ENCODE assay signal across 1 cellular context in genomic region chr3:149018247-149018646, GRCh38.
A peak's percentile ranks its signal among the peaks of the same experiment; 100 is the strongest.
TF ChIP-seq lines count a peak whose summit lies in the region.

No MANE protein-coding gene starts in this region.

TF ChIP-seq in HepG2, 621 proteins besides CTCF, POLR2A, EP300 and RAD21 (continued from another document and continues in another):
- TF ChIP-seq NCOR1 (IDR thresholded peaks at IDR 0.05; ENCODE audit: borderline replicate concordance, low read length) (peak; percentile 31; the same call in 1 of the 2 replicates), SOX13 (IDR thresholded peaks at IDR 0.05) (no peak), SOX13 (CRISPR knock-in tag; conservative IDR thresholded peaks at IDR 0.05 in 1 of 2, IDR thresholded peaks at IDR 0.05 in 1 of 2) (peak in 1 of 2 experiments; percentile 77; a peak in 2 of 4 replicates), GATAD2A (CRISPR knock-in tag; IDR thresholded peaks at IDR 0.05) (peak; percentile 73), ZNF572 (CRISPR knock-in tag; IDR thresholded peaks at IDR 0.05) (no peak), ELF3 (CRISPR knock-in tag; IDR thresholded peaks at IDR 0.05) (no peak), FOXO4 (CRISPR knock-in tag; conservative IDR thresholded peaks at IDR 0.05) (no peak), FOSL2 (CRISPR knock-in tag; IDR thresholded peaks at IDR 0.05) (peak; percentile 43; the same call in 1 of the 2 replicates), ZGPAT (CRISPR knock-in tag; IDR thresholded peaks at IDR 0.05) (no peak), BCL6 (CRISPR knock-in tag; IDR thresholded peaks at IDR 0.05) (peak; percentile 93), RXRB (CRISPR knock-in tag; IDR thresholded peaks at IDR 0.05; ENCODE audit: borderline replicate concordance) (0 out of 2 replicates have a peak, but pooled peaks have one; percentile 29), FOXA1 (IDR thresholded peaks at IDR 0.05) (no peak), FOXA1 (CRISPR knock-in tag; IDR thresholded peaks at IDR 0.05) (peak; percentile 77), MYNN (CRISPR knock-in tag; IDR thresholded peaks at IDR 0.05; ENCODE audit: low read depth) (no peak), ZNF781 (CRISPR knock-in tag; IDR thresholded peaks at IDR 0.05; ENCODE audit: borderline replicate concordance, not compliant biosample characterization) (no peak), POGZ (CRISPR knock-in tag; IDR thresholded peaks at IDR 0.05) (no peak), ZNF576 (CRISPR knock-in tag; IDR thresholded peaks at IDR 0.05) (no peak), ZNF792 (CRISPR knock-in tag; IDR thresholded peaks at IDR 0.05) (no peak), ZFY (CRISPR knock-in tag; IDR thresholded peaks at IDR 0.05) (no peak), SOX6 (IDR thresholded peaks at IDR 0.05) (no peak), SOX6 (CRISPR knock-in tag; IDR thresholded peaks at IDR 0.05) (peak; percentile 39; the same call in 1 of the 2 replicates), ZNF501 (CRISPR knock-in tag; IDR thresholded peaks at IDR 0.05) (no peak), FOXP1 (IDR thresholded peaks at IDR 0.05) (no peak), FOXP1 (CRISPR knock-in tag; IDR thresholded peaks at IDR 0.05) (peak; percentile 44; the same call in 1 of the 2 replicates), ATF3 (CRISPR knock-in tag; IDR thresholded peaks at IDR 0.05) (no peak), MEIS1 (CRISPR knock-in tag; IDR thresholded peaks at IDR 0.05; ENCODE audit: borderline replicate concordance) (no peak), CEBPB (IDR thresholded peaks at IDR 0.05; ENCODE audit: borderline replicate concordance, low read depth, low read length) (peak; percentile 15; the same call in 1 of the 2 replicates), ZBTB1 (CRISPR knock-in tag; IDR thresholded peaks at IDR 0.05; ENCODE audit: borderline replicate concordance) (no peak), ZNF616 (CRISPR knock-in tag; IDR thresholded peaks at IDR 0.05; ENCODE audit: low read depth) (no peak), THAP8 (CRISPR knock-in tag; IDR thresholded peaks at IDR 0.05; ENCODE audit: borderline replicate concordance) (no peak), CREB1 (IDR thresholded peaks at IDR 0.05) (no peak), CREB1 (CRISPR knock-in tag; IDR thresholded peaks at IDR 0.05) (no peak), SSRP1 (CRISPR knock-in tag; IDR thresholded peaks at IDR 0.05) (no peak), STAT6 (CRISPR knock-in tag; IDR thresholded peaks at IDR 0.05; ENCODE audit: borderline replicate concordance) (no peak), PAXIP1 (CRISPR knock-in tag; conservative IDR thresholded peaks at IDR 0.05) (peak; percentile 30; the same call in 1 of the 2 replicates), FOXA3 (CRISPR knock-in tag; IDR thresholded peaks at IDR 0.05) (peak; percentile 84), CCDC6 (CRISPR knock-in tag; IDR thresholded peaks at IDR 0.05) (no peak), RBM39 (IDR thresholded peaks at IDR 0.05; ENCODE audit: low read depth, low read length, poor library complexity, severe bottlenecking) (no peak), HOXA7 (CRISPR knock-in tag; IDR thresholded peaks at IDR 0.05) (no peak), ZC3H13 (CRISPR knock-in tag; IDR thresholded peaks at IDR 0.05) (no peak), ZFP36 (IDR thresholded peaks at IDR 0.05; ENCODE audit: borderline replicate concordance, low read depth, low read length, partially characterized antibody) (no peak), ZNF644 (CRISPR knock-in tag; IDR thresholded peaks at IDR 0.05; ENCODE audit: low read depth) (0 out of 2 replicates have a peak, but pooled peaks have one; percentile 45), ZNF205 (CRISPR knock-in tag; IDR thresholded peaks at IDR 0.05) (no peak), FLYWCH1 (CRISPR knock-in tag; IDR thresholded peaks at IDR 0.05) (no peak), ZNF713 (CRISPR knock-in tag; IDR thresholded peaks at IDR 0.05) (no peak), HNRNPLL (IDR thresholded peaks at IDR 0.05; ENCODE audit: low read depth, low read length, poor library complexity, severe bottlenecking) (no peak), FOXP4 (CRISPR knock-in tag; IDR thresholded peaks at IDR 0.05) (0 out of 2 replicates have a peak, but pooled peaks have one; percentile 20), SRSF9 (IDR thresholded peaks at IDR 0.05; ENCODE audit: borderline replicate concordance, insufficient read depth, low read depth, low read length, poor library complexity, severe bottlenecking) (no peak), ZUFSP (CRISPR knock-in tag; IDR thresholded peaks at IDR 0.05; ENCODE audit: borderline replicate concordance) (no peak), CEBPG (CRISPR knock-in tag; IDR thresholded peaks at IDR 0.05) (peak; percentile 53), CCAR2 (optimal IDR thresholded peaks at IDR 0.05; ENCODE audit: low read depth, low read length) (no peak)
- TF ChIP-seq, protein P1, sequence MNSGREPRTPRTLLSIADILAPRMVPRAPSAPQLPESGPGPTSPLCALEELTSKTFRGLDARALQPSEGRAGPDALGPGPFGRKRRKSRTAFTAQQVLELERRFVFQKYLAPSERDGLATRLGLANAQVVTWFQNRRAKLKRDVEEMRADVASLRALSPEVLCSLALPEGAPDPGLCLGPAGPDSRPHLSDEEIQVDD (CRISPR knock-in tag; IDR thresholded peaks at IDR 0.05; ENCODE audit: borderline replicate concordance): no peak
- TF ChIP-seq, protein P2, sequence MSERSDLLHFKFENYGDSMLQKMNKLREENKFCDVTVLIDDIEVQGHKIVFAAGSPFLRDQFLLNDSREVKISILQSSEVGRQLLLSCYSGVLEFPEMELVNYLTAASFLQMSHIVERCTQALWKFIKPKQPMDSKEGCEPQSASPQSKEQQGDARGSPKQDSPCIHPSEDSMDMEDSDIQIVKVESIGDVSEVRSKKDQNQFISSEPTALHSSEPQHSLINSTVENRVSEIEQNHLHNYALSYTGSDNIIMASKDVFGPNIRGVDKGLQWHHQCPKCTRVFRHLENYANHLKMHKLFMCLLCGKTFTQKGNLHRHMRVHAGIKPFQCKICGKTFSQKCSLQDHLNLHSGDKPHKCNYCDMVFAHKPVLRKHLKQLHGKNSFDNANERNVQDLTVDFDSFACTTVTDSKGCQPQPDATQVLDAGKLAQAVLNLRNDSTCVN (CRISPR knock-in tag; IDR thresholded peaks at IDR 0.05; ENCODE audit: borderline replicate concordance): no peak
- TF ChIP-seq, protein P3, sequence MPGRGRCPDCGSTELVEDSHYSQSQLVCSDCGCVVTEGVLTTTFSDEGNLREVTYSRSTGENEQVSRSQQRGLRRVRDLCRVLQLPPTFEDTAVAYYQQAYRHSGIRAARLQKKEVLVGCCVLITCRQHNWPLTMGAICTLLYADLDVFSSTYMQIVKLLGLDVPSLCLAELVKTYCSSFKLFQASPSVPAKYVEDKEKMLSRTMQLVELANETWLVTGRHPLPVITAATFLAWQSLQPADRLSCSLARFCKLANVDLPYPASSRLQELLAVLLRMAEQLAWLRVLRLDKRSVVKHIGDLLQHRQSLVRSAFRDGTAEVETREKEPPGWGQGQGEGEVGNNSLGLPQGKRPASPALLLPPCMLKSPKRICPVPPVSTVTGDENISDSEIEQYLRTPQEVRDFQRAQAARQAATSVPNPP (CRISPR knock-in tag; IDR thresholded peaks at IDR 0.05): no peak
